In the genomic region with DNA sequence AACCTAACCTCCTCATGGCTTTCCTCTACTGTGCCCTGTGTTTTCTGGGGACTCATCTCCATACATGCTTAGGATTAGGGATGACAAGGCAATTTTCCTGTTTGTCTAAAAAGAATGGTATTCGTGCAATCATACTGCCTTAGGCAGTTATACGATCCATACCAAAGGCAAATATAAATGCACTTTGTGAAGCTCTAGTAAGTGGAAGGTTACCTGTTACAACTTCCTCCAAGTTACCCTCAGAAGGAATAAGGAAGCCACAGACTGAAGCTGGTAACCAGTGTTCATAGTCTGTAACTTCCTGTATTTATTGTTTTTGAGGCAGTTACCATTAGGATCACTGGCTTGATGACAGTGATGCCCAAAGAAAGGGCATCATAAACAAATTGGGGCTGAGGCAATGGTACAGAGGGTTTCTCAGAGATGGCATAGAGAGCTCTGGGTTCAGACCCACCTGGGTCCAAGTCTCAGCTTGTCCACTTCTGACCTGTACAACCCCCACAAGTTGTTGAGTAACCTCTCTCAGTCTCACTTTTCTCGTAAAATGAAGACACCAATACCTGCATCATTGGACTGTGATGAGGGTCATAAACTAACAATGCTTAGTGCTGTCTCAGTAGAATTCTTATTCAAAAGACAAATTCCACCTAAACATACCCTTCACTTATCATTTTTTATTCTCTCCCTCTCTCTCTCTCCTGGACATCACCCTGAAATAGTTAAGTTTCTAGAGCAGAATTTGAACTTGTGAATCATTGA, we compare ENCODE assay signal across 11 cellular contexts.
A peak's percentile ranks its signal among the peaks of the same experiment; 100 is the strongest.
DNase-seq lines count a peak whose midpoint lies in the region; ATAC-seq and TF ChIP-seq lines count a peak whose summit lies in the region.
"Had no signal": no experiment of that assay in that cellular context is flagged by ENCODE, and none has a peak within 500 bp of the region (broad histone marks: within the 10 kb centered on the region; RNA-seq: fewer than 3 reads in every experiment).

No MANE protein-coding gene starts in this region.

- H3K27ac Mint-ChIP-seq in endothelial cell (ENCODE audit: unreplicated experiment) = peak overlapping the region; percentile 54
- H3K27ac Mint-ChIP-seq: type B pancreatic cell had no signal

- no peaks in the 10 kb centered on the region for H3K9me3 Mint-ChIP-seq in activated T-cell treated with anti-CD3 and anti-CD28 coated beads, Interleukin-2, amount 50 U/mL, for 4 hours
- no peaks in the 10 kb centered on the region for H3K9me3 Mint-ChIP-seq in endothelial cell (ENCODE audit: unreplicated experiment)
- H3K9me3 Mint-ChIP-seq: type B pancreatic cell had no signal

- no peak for ATAC-seq in activated T-cell treated with anti-CD3 and anti-CD28 coated beads, Interleukin-2, amount 50 U/mL, for 4 hours

- no peak for TF ChIP-seq CTCF in endothelial cell (IDR thresholded peaks at IDR 0.05; ENCODE audit: unreplicated experiment)

- H3K4me1 Mint-ChIP-seq in activated T-cell treated with anti-CD3 and anti-CD28 coated beads, Interleukin-2, amount 50 U/mL, for 4 hours (ENCODE audit: low read depth) = peaks cover 66% of the 10 kb centered on the region
- peaks cover 27% of the 10 kb centered on the region for H3K4me1 Mint-ChIP-seq in endothelial cell (ENCODE audit: unreplicated experiment)

- peaks cover 68% of the 10 kb centered on the region for H3K36me3 Mint-ChIP-seq in activated T-cell treated with anti-CD3 and anti-CD28 coated beads, Interleukin-2, amount 50 U/mL, for 4 hours (ENCODE audit: insufficient read depth)
- H3K36me3 Mint-ChIP-seq in endothelial cell (ENCODE audit: low read depth, unreplicated experiment) = peaks cover 51% of the 10 kb centered on the region
- H3K36me3 Mint-ChIP-seq: type B pancreatic cell had no signal

- H3K27ac ChIP-seq in substantia nigra (ENCODE audit: low read depth, low read length, poor library complexity, severe bottlenecking) = peak overlapping the region; percentile 29
- H3K27ac ChIP-seq: SK-N-MC had no signal

- DNase-seq in activated T-cell treated with anti-CD3 and anti-CD28 coated beads, Interleukin-2, amount 50 U/mL, for 4 hours = no peak
- DNase-seq in activated T-cell treated with anti-CD3 and anti-CD28 coated beads for 4 hours (no peak), SKM-1 treated with dmso at 0.1 percent for 144 hours (lab: John Stamatoyannopoulos, UW; ENCODE audit: unreplicated experiment) (peak; percentile 86), endothelial cell (ENCODE audit: low spot score) (no peak), substantia nigra (lab: John Stamatoyannopoulos, UW) (no peak), COLO668 (lab: John Stamatoyannopoulos, UW; ENCODE audit: unreplicated experiment) (no peak), NCI-H82 (lab: John Stamatoyannopoulos, UW) (no peak), hypothalamus (lab: John Stamatoyannopoulos, UW) (no peak)
- DNase-seq: stimulated activated CD4-positive, alpha-beta T cell treated with anti-CD3 and anti-CD28 coated beads, Interleukin-4, amount 100 ng/mL, for 4 hours had no signal

- H3K27me3 Mint-ChIP-seq in activated T-cell treated with anti-CD3 and anti-CD28 coated beads, Interleukin-2, amount 50 U/mL, for 4 hours (ENCODE audit: low read depth) = no peaks in the 10 kb centered on the region
- H3K27me3 Mint-ChIP-seq in endothelial cell (ENCODE audit: unreplicated experiment) = peaks cover 5% of the 10 kb centered on the region

- peak overlapping the region; percentile 39 for H3K4me3 Mint-ChIP-seq in activated T-cell treated with anti-CD3 and anti-CD28 coated beads, Interleukin-2, amount 50 U/mL, for 4 hours
- peak overlapping the region; percentile 13 for H3K4me3 Mint-ChIP-seq in endothelial cell (ENCODE audit: unreplicated experiment)
- H3K4me3 Mint-ChIP-seq: type B pancreatic cell had no signal
